ENCODE assay signal across 17 cellular contexts in genomic region chr11:111359223-111360149, GRCh38. TPM values are rescaled to one million over a fixed set of nuclear protein-coding genes. Genes with fewer than 3 reads are reported as not detected.
DNase-seq lines count a peak whose midpoint lies in the region; ATAC-seq and TF ChIP-seq lines count a peak whose summit lies in the region.
"Had no signal": no experiment of that assay in that cellular context is flagged by ENCODE, and none has a peak within 500 bp of the region (broad histone marks: within the 10 kb centered on the region; RNA-seq: fewer than 3 reads in every experiment).

No MANE protein-coding gene starts in this region.

- H3K27ac ChIP-seq in VCaP (no peak overlapping the region; the same call in 1 of the 2 replicates), mucosa of rectum (ENCODE audit: low read depth in 2 of 2, low read length in 2 of 2) (peak overlapping the region; percentile 83 to 90)
- H3K27ac ChIP-seq: tibial artery, WERI-Rb-1 had no signal

- TF ChIP-seq CTCF in VCaP (conservative IDR thresholded peaks at IDR 0.05), result peak; percentile 29

- peak overlapping the region in 1 of 2 donors; percentile 23 for H3K9ac ChIP-seq in mucosa of rectum (ENCODE audit: low read depth in 1 of 2, low read length in 2 of 2)

- H3K4me1 ChIP-seq in mucosa of rectum (ENCODE audit: control insufficient read depth in 2 of 2, insufficient read depth in 2 of 2, low read length in 2 of 2), result peaks cover 19 to 33% of the 10 kb centered on the region in 2 donors
- H3K4me1 ChIP-seq: tibial artery had no signal

- DNase-seq in DMS53 (lab: John Stamatoyannopoulos, UW) (peak; percentile 37), DMS53 treated with DMSO at 0.1 percent for 48 hours (lab: John Stamatoyannopoulos, UW; ENCODE audit: unreplicated experiment) (no peak), HT-29 (ENCODE audit: low spot score) (peak; percentile 44), A172 (ENCODE audit: low spot score) (no peak)
- DNase-seq: activated T-cell treated with anti-CD3 and anti-CD28 coated beads, Interleukin-2, amount 50 U/mL, for 4 hours; DMS79 treated with DMSO at 0.1 percent for 48 hours; effector memory CD8-positive, alpha-beta T cell; KG1; kidney glomerular epithelial cell; NCI-H345; tibial artery; WERI-Rb-1 had no signal

- peaks cover 0 to 3% of the 10 kb centered on the region in 2 donors for H3K36me3 ChIP-seq in mucosa of rectum (ENCODE audit: control insufficient read depth in 2 of 2, insufficient read depth in 2 of 2, low read length in 2 of 2)
- H3K36me3 ChIP-seq: tibial artery, WERI-Rb-1 had no signal

- peak overlapping the region in 1 of 2 donors; percentile 17 for H3K4me3 ChIP-seq in mucosa of rectum (ENCODE audit: low read length in 2 of 2)
- H3K4me3 ChIP-seq: tibial artery had no signal

- H3K9me3 ChIP-seq in mucosa of rectum (ENCODE audit: control insufficient read depth in 2 of 2, low read length in 2 of 2), result no peaks in the 10 kb centered on the region
- H3K9me3 ChIP-seq: tibial artery had no signal

- H3K27me3 ChIP-seq in mucosa of rectum (ENCODE audit: control insufficient read depth in 2 of 2, insufficient read depth in 2 of 2, low read length in 2 of 2), result no peaks in the 10 kb centered on the region
- H3K27me3 ChIP-seq: tibial artery had no signal

- ATAC-seq in GM21723 (IDR thresholded peaks at IDR 0.05; ENCODE audit: unreplicated experiment) (no peak), GM18861 (IDR thresholded peaks at IDR 0.05; ENCODE audit: unreplicated experiment) (no peak)
- ATAC-seq: effector memory CD8-positive, alpha-beta T cell had no signal

RNA-seq across cellular contexts. Expression of gene POU2AF1, which starts 19.6 kb away (rescaled TPM):
- 2.0 and 4.0 TPM in 2 replicates for total RNA-seq in HT-29 (2014; rRNA removed; shearing (Covaris generic))
- not detected in 2 replicates for total RNA-seq in A172 (2014; rRNA removed; shearing (Covaris generic))
- total RNA-seq: skeletal muscle tissue had no signal

Comparison
In these comparisons a context has a peak if more than half of its experiments do, and no peak if none do; other contexts are left out.
1. DNase-seq: peak in DMS53 (single experiment) and HT-29 (single experiment); none in DMS53 treated with DMSO at 0.1 percent for 48 hours (single experiment) and A172 (single experiment).